24 cellular contexts compared by ENCODE assay signal in genomic region chr12:42370013-42370412, GRCh38.
"Had no signal": no experiment of that assay in that cellular context is flagged by ENCODE, and none has a peak within 500 bp of the region (broad histone marks: within the 10 kb centered on the region; RNA-seq: fewer than 3 reads in every experiment).

No MANE protein-coding gene starts in this region.

- H3K9me3 Mint-ChIP-seq: activated CD4-positive, alpha-beta T cell treated with anti-CD3 and anti-CD28 coated beads, Interleukin-2, amount 10 ng/mL, durations not matched to agents 7 days and 5 days; activated naive CD4-positive, alpha-beta T cell treated with anti-CD3 and anti-CD28 coated beads, Interleukin-2, amount 10 ng/mL, durations not matched to agents 7 days and 5 days; activated T-cell treated with anti-CD3 and anti-CD28 coated beads, Interleukin-2, amount 50 U/mL, for 72 hours; memory B cell; stimulated activated naive B cell treated with anti-CD40 and anti-IgM and Interleukin-4, amounts not matched to agents 10 μg/mL and 1 μg/mL and 100 μg/mL, for 72 hours; T-helper 2 cell treated with Interferon-gamma antibody and Interleukin-4, amounts not matched to agents 5 μg/mL and 100 μg/mL, for 36 hours had no signal

- H3K27me3 ChIP-seq: ascending aorta, brain microvascular endothelial cell, transverse colon had no signal

- ATAC-seq: activated T-cell treated with anti-CD3 and anti-CD28 coated beads, Interleukin-2, amount 50 U/mL, for 72 hours; left colon; sciatic nerve; stimulated activated naive B cell treated with anti-CD40 and anti-IgM and Interleukin-4, amounts not matched to agents 10 μg/mL and 1 μg/mL and 100 μg/mL, for 72 hours had no signal

- H3K4me1 Mint-ChIP-seq: activated CD4-positive, alpha-beta T cell treated with anti-CD3 and anti-CD28 coated beads, Interleukin-2, amount 10 ng/mL, durations not matched to agents 7 days and 5 days; activated naive CD4-positive, alpha-beta T cell treated with anti-CD3 and anti-CD28 coated beads, Interleukin-2, amount 10 ng/mL, durations not matched to agents 7 days and 5 days had no signal

- H3K36me3 ChIP-seq: brain microvascular endothelial cell had no signal

- DNase-seq: activated CD4-positive, alpha-beta T cell treated with anti-CD3 and anti-CD28 coated beads, Interleukin-2, amount 10 ng/mL, durations not matched to agents 7 days and 5 days; activated CD4-positive, CD25-positive, alpha-beta regulatory T cell treated with anti-CD3 and anti-CD28 coated beads, Interleukin-2, amount 50 U/mL, for 72 hours; activated CD8-positive, alpha-beta memory T cell treated with anti-CD3 and anti-CD28 coated beads, Interleukin-2, amount 50 U/mL, for 48 hours; activated effector memory CD4-positive, alpha-beta T cell treated with anti-CD3 and anti-CD28 coated beads, Interleukin-2, amount 50 U/mL, for 16 hours; activated naive CD4-positive, alpha-beta T cell treated with anti-CD3 and anti-CD28 coated beads, Interleukin-2, amount 10 ng/mL, durations not matched to agents 7 days and 5 days; activated T-cell treated with anti-CD3 and anti-CD28 coated beads, Interleukin-2, amount 50 U/mL, for 72 hours; brain microvascular endothelial cell; central memory CD4-positive, alpha-beta T cell; dermis blood vessel endothelial cell; effector CD8-positive, alpha-beta T cell; foreskin melanocyte; glutamatergic neuron; hippocampal formation; left colon; posterior cingulate gyrus; small intestine; stimulated activated CD4-positive, alpha-beta T cell treated with anti-CD3 and anti-CD28 coated beads, Interleukin-2, amount 100 ng/mL, for 24 hours; stimulated activated naive B cell treated with anti-CD40 and anti-IgM and Interleukin-4, amounts not matched to agents 10 μg/mL and 1 μg/mL and 100 μg/mL, for 72 hours; transverse colon had no signal

- H3K9me3 ChIP-seq: ascending aorta, transverse colon had no signal

- H3K4me1 ChIP-seq: transverse colon had no signal

- H3K27me3 Mint-ChIP-seq: activated CD4-positive, alpha-beta T cell treated with anti-CD3 and anti-CD28 coated beads, Interleukin-2, amount 10 ng/mL, durations not matched to agents 7 days and 5 days; activated naive CD4-positive, alpha-beta T cell treated with anti-CD3 and anti-CD28 coated beads, Interleukin-2, amount 10 ng/mL, durations not matched to agents 7 days and 5 days; memory B cell; stimulated activated naive B cell treated with anti-CD40 and anti-IgM and Interleukin-4, amounts not matched to agents 10 μg/mL and 1 μg/mL and 100 μg/mL, for 72 hours had no signal

- H3K27ac Mint-ChIP-seq: activated CD4-positive, alpha-beta T cell treated with anti-CD3 and anti-CD28 coated beads, Interleukin-2, amount 10 ng/mL, durations not matched to agents 7 days and 5 days; activated naive CD4-positive, alpha-beta T cell treated with anti-CD3 and anti-CD28 coated beads, Interleukin-2, amount 10 ng/mL, durations not matched to agents 7 days and 5 days; stimulated activated naive B cell treated with anti-CD40 and anti-IgM and Interleukin-4, amounts not matched to agents 10 μg/mL and 1 μg/mL and 100 μg/mL, for 72 hours; T-helper 2 cell treated with Interferon-gamma antibody and Interleukin-4, amounts not matched to agents 5 μg/mL and 100 μg/mL, for 36 hours had no signal

- H3K4me3 ChIP-seq: ascending aorta, transverse colon had no signal

- H3K27ac ChIP-seq: ascending aorta, brain microvascular endothelial cell, transverse colon, VCaP had no signal

- H3K4me3 Mint-ChIP-seq: activated CD4-positive, alpha-beta T cell treated with anti-CD3 and anti-CD28 coated beads, Interleukin-2, amount 10 ng/mL, durations not matched to agents 7 days and 5 days; activated naive CD4-positive, alpha-beta T cell treated with anti-CD3 and anti-CD28 coated beads, Interleukin-2, amount 10 ng/mL, durations not matched to agents 7 days and 5 days; activated T-cell treated with anti-CD3 and anti-CD28 coated beads, Interleukin-2, amount 50 U/mL, for 72 hours; memory B cell; stimulated activated naive B cell treated with anti-CD40 and anti-IgM and Interleukin-4, amounts not matched to agents 10 μg/mL and 1 μg/mL and 100 μg/mL, for 72 hours; T-helper 2 cell treated with Interferon-gamma antibody and Interleukin-4, amounts not matched to agents 5 μg/mL and 100 μg/mL, for 36 hours had no signal
